ENCODE assay signal across 28 cellular contexts in genomic region chr3:111721702-111722205, GRCh38.
"Had no signal": no experiment of that assay in that cellular context is flagged by ENCODE, and none has a peak within 500 bp of the region (broad histone marks: within the 10 kb centered on the region; RNA-seq: fewer than 3 reads in every experiment).

No MANE protein-coding gene starts in this region.

- DNase-seq: cortex of kidney; effector CD4-positive, alpha-beta T cell; foreskin keratinocyte; heart left ventricle; kidney; left cardiac atrium; left lung; mesenchymal stem cell; mucosa of descending colon; naive B cell; right lobe of liver; small intestine; stimulated activated CD4-positive, alpha-beta T cell treated with anti-CD3 and anti-CD28 coated beads, Interleukin-15, amount 100 ng/mL, for 24 hours; stimulated activated CD4-positive, alpha-beta T cell treated with anti-CD3 and anti-CD28 coated beads, Interleukin-2, amount 100 ng/mL, for 48 hours; stimulated activated CD8-positive, alpha-beta memory T cell treated with anti-CD3 and anti-CD28 coated beads, Interleukin-4, amount 100 ng/mL, for 48 hours; stimulated activated naive CD4-positive, alpha-beta T cell; stomach; thyroid gland had no signal

- H3K4me2 ChIP-seq: hepatocyte, neural progenitor cell had no signal

- H3K9ac ChIP-seq: neural progenitor cell, parathyroid adenoma had no signal

- H3K4me1 ChIP-seq: neural progenitor cell had no signal

- H3K9me3 Mint-ChIP-seq: mesothelial cell of epicardium; naive B cell; natural killer cell treated with Interleukin-12 subunit alpha and Interleukin-12 subunit beta and Interleukin-15 and Interleukin-18, amount 100 ng/mL, for 72 hours; neural progenitor cell had no signal

- H3K27me3 Mint-ChIP-seq: naive B cell; natural killer cell treated with Interleukin-12 subunit alpha and Interleukin-12 subunit beta and Interleukin-15 and Interleukin-18, amount 100 ng/mL, for 72 hours; progenitor cell of endocrine pancreas had no signal

- H3K4me3 Mint-ChIP-seq: mesothelial cell of epicardium; naive B cell; natural killer cell treated with Interleukin-12 subunit alpha and Interleukin-12 subunit beta and Interleukin-15 and Interleukin-18, amount 100 ng/mL, for 72 hours; neural progenitor cell had no signal

- ATAC-seq: esophagus mucosa; foreskin keratinocyte; gastroesophageal sphincter; heart left ventricle; left cardiac atrium; left lung; mucosa of descending colon; natural killer cell treated with Interleukin-12 subunit alpha and Interleukin-12 subunit beta and Interleukin-15 and Interleukin-18, amount 100 ng/mL, for 72 hours had no signal

- H3K36me3 ChIP-seq: gastroesophageal sphincter, heart left ventricle, left lung, neural progenitor cell, right lobe of liver, stomach, thyroid gland, vagina had no signal

- H3K27ac Mint-ChIP-seq: mesothelial cell of epicardium; natural killer cell treated with Interleukin-12 subunit alpha and Interleukin-12 subunit beta and Interleukin-15 and Interleukin-18, amount 100 ng/mL, for 72 hours; neural progenitor cell; progenitor cell of endocrine pancreas had no signal

- H3K27ac ChIP-seq: epithelial cell of prostate, foreskin keratinocyte, heart left ventricle, hepatocyte, left lung, neural progenitor cell, parathyroid adenoma, stomach, thyroid gland, vagina had no signal

- H2AFZ ChIP-seq: hepatocyte, neural progenitor cell, parathyroid adenoma had no signal

- H3K79me2 ChIP-seq: hepatocyte, parathyroid adenoma had no signal

- H3K9me3 ChIP-seq: gastroesophageal sphincter, heart left ventricle, left lung, mucosa of descending colon, right lobe of liver, stomach, thyroid gland, vagina had no signal

- H3K4me3 ChIP-seq: gastroesophageal sphincter, heart left ventricle, hepatocyte, left lung, mucosa of descending colon, neural progenitor cell, right lobe of liver, stomach, thyroid gland, vagina had no signal

- H3K27me3 ChIP-seq: foreskin keratinocyte, gastroesophageal sphincter, heart left ventricle, hepatocyte, left lung, neural progenitor cell, right lobe of liver, stomach, thyroid gland, vagina had no signal
